Comparison of ENCODE assay signal across 8 cellular contexts in the genomic region with DNA sequence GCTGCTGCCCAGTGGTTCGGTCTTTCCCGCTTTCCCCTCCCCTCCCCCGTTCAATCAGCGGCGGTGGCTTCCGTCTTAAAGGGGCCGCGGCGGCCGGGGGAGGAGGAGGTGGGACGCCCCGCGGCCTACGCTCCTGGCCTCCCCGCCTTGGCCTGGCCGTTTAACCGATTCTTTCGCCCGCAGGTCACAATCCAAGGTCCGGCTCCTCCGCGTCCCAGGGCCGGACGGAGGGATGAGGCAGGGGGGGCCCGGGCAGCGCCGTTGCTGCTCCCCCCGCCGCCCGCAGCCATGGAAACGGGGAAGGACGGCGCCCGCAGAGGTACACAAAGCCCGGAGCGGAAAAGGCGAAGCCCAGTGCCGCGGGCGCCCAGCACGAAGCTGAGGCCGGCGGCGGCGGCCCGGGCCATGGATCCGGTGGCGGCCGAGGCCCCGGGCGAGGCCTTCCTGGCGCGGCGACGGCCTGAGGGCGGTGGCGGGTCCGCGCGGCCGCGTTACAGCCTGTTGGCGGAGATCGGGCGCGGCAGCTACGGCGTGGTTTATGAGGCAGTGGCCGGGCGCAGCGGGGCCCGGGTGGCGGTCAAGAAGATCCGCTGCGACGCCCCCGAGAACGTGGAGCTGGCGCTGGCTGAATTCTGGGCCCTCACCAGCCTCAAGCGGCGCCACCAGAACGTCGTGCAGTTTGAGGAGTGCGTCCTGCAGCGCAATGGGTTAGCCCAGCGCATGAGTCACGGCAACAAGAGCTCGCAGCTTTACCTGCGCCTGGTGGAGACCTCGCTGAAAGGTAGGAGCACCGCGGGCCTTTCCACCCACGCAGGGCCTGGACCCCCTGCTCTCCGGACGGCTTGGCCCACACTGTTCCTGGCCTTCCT. TPM values are rescaled to one million over a fixed set of nuclear protein-coding genes. Genes with fewer than 3 reads are reported as not detected.
DNase-seq lines count a peak whose midpoint lies in the region; ATAC-seq and TF ChIP-seq lines count a peak whose summit lies in the region.

No MANE protein-coding gene starts in this region.

- no peak for TF ChIP-seq CTCF in CD4-positive, alpha-beta T cell (IDR thresholded peaks at IDR 0.05)
- TF ChIP-seq CTCF in mesothelial cell of epicardium (IDR thresholded peaks at IDR 0.05; ENCODE audit: unreplicated experiment), result no peak

- H3K27me3 ChIP-seq in CD4-positive, alpha-beta T cell (ENCODE audit: control insufficient read depth, insufficient read depth, low read length), result no peaks in the 10 kb centered on the region
- H3K27me3 ChIP-seq in endocrine pancreas (ENCODE audit: control insufficient read depth, insufficient read depth, low read length), result no peaks in the 10 kb centered on the region

- POLR2A ChIA-PET in CD4-positive, alpha-beta T cell (lab: Charles Lee), result interaction anchor here (0.8 to 2.4 kb wide), 14 partner anchors 9 to 1270 kb away, joined by 3 to 19 read pairs (median 4); a partner anchor contains a TSS

- no peaks in the 10 kb centered on the region for H3K36me3 ChIP-seq in endocrine pancreas (ENCODE audit: control insufficient read depth, insufficient read depth, low read length)

- H3K36me3 Mint-ChIP-seq in CD4-positive, alpha-beta T cell (ENCODE audit: low read depth), result peaks cover 53% of the 10 kb centered on the region
- H3K36me3 Mint-ChIP-seq in activated CD8-positive, alpha-beta memory T cell treated with anti-CD3 and anti-CD28 coated beads, Interleukin-2, amount 10 ng/mL, durations not matched to agents 7 days and 5 days, result peaks cover 15% of the 10 kb centered on the region
- H3K36me3 Mint-ChIP-seq in mesothelial cell of epicardium, result peaks cover 6% of the 10 kb centered on the region

- no peaks in the 10 kb centered on the region for H3K9me3 ChIP-seq in CD4-positive, alpha-beta T cell (ENCODE audit: control insufficient read depth, low read length)
- no peaks in the 10 kb centered on the region for H3K9me3 ChIP-seq in endocrine pancreas (ENCODE audit: control insufficient read depth, low read length)

- peaks cover 3% of the 10 kb centered on the region for H3K4me1 ChIP-seq in endocrine pancreas (ENCODE audit: control insufficient read depth, insufficient read depth, low read length)

- H3K4me3 ChIP-seq in endocrine pancreas (ENCODE audit: control insufficient read depth, insufficient read depth, low read length), result peak overlapping the region; percentile 77

- H3K9me3 Mint-ChIP-seq in CD4-positive, alpha-beta T cell, result no peaks in the 10 kb centered on the region
- no peaks in the 10 kb centered on the region for H3K9me3 Mint-ChIP-seq in activated CD8-positive, alpha-beta memory T cell treated with anti-CD3 and anti-CD28 coated beads, Interleukin-2, amount 10 ng/mL, durations not matched to agents 7 days and 5 days (ENCODE audit: low read depth)
- H3K9me3 Mint-ChIP-seq in mesothelial cell of epicardium, result no peaks in the 10 kb centered on the region

- intact Hi-C loops in CD4-positive, alpha-beta T cell (cut with DNase I, micrococcal nuclease), result loop anchor here (2.0 to 10.0 kb wide), 12 partner anchors 20 to 1696 kb away; a partner anchor contains a TSS

- H3K9ac ChIP-seq in endocrine pancreas (ENCODE audit: control insufficient read depth, insufficient read depth, low read length), result peak overlapping the region; percentile 92

- peak; percentile 75 to 85 (median 80) for DNase-seq in CD4-positive, alpha-beta T cell
- peak; percentile 80 for DNase-seq in NCI-H82 treated with DMSO at 0.1 percent for 48 hours (lab: John Stamatoyannopoulos, UW; ENCODE audit: unreplicated experiment)
- peak; percentile 90 for DNase-seq in activated CD8-positive, alpha-beta memory T cell treated with anti-CD3 and anti-CD28 coated beads, Interleukin-2, amount 10 ng/mL, durations not matched to agents 7 days and 5 days
- DNase-seq in mesothelial cell of epicardium (ENCODE audit: low spot score in 2 of 2, unreplicated experiment in 2 of 2), result peak; percentile 77 to 86
- DNase-seq in stimulated activated CD8-positive, alpha-beta memory T cell treated with anti-CD3 and anti-CD28 coated beads, Interleukin-15, amount 100 ng/mL, for 4 hours (ENCODE audit: low read depth in 2 of 2), result peak; percentile 72 to 74

- H3K4me1 Mint-ChIP-seq in CD4-positive, alpha-beta T cell (ENCODE audit: low read depth), result peaks cover 56% of the 10 kb centered on the region
- H3K4me1 Mint-ChIP-seq in activated CD8-positive, alpha-beta memory T cell treated with anti-CD3 and anti-CD28 coated beads, Interleukin-2, amount 10 ng/mL, durations not matched to agents 7 days and 5 days, result peaks cover 39% of the 10 kb centered on the region
- H3K4me1 Mint-ChIP-seq in mesothelial cell of epicardium, result peaks cover 38% of the 10 kb centered on the region

- H3K27ac Mint-ChIP-seq in CD4-positive, alpha-beta T cell, result peak overlapping the region; percentile 100
- peak overlapping the region; percentile 100 for H3K27ac Mint-ChIP-seq in activated CD8-positive, alpha-beta memory T cell treated with anti-CD3 and anti-CD28 coated beads, Interleukin-2, amount 10 ng/mL, durations not matched to agents 7 days and 5 days
- peak overlapping the region; percentile 100 for H3K27ac Mint-ChIP-seq in mesothelial cell of epicardium

- peaks cover 4% of the 10 kb centered on the region for H3K27me3 Mint-ChIP-seq in CD4-positive, alpha-beta T cell
- no peaks in the 10 kb centered on the region for H3K27me3 Mint-ChIP-seq in activated CD8-positive, alpha-beta memory T cell treated with anti-CD3 and anti-CD28 coated beads, Interleukin-2, amount 10 ng/mL, durations not matched to agents 7 days and 5 days
- H3K27me3 Mint-ChIP-seq in mesothelial cell of epicardium (ENCODE audit: low read depth), result no peaks in the 10 kb centered on the region

- peak; percentile 69 for ATAC-seq in CD4-positive, alpha-beta T cell (ENCODE audit: poor library complexity)
- ATAC-seq in GM19395 (IDR thresholded peaks at IDR 0.05; ENCODE audit: unreplicated experiment) (peak; percentile 68), HG03521 (IDR thresholded peaks at IDR 0.05; ENCODE audit: unreplicated experiment) (peak; percentile 52)
- peak; percentile 66 for ATAC-seq in activated CD8-positive, alpha-beta memory T cell treated with anti-CD3 and anti-CD28 coated beads, Interleukin-2, amount 10 ng/mL, durations not matched to agents 7 days and 5 days

- peak overlapping the region; percentile 99 for H3K27ac ChIP-seq in CD4-positive, alpha-beta T cell (ENCODE audit: low read depth, low read length)

- CTCF ChIA-PET in CD4-positive, alpha-beta T cell (lab: Charles Lee), result interaction anchor here (1.0 to 1.7 kb wide), 6 partner anchors 9 to 636 kb away, joined by 3 to 7 read pairs (median 4); a partner anchor contains a TSS
- CTCF ChIA-PET in activated CD8-positive, alpha-beta memory T cell treated with anti-CD3 and anti-CD28 coated beads, Interleukin-2, amount 10 ng/mL, durations not matched to agents 7 days and 5 days (lab: Charles Lee), result interaction anchor here (0.8 to 3.5 kb wide), 7 partner anchors 9 to 419 kb away, joined by 3 to 20 read pairs (median 5); no protein-coding TSS in a partner anchor

- H3K4me3 Mint-ChIP-seq in CD4-positive, alpha-beta T cell, result peak overlapping the region; percentile 99
- peak overlapping the region; percentile 82 for H3K4me3 Mint-ChIP-seq in activated CD8-positive, alpha-beta memory T cell treated with anti-CD3 and anti-CD28 coated beads, Interleukin-2, amount 10 ng/mL, durations not matched to agents 7 days and 5 days
- H3K4me3 Mint-ChIP-seq in mesothelial cell of epicardium, result peak overlapping the region; percentile 93

RNA-seq across cellular contexts. Expression of a gene that starts 1.2 kb away (rescaled TPM):
- 10 to 100 TPM; 18.9 to 19.6 TPM for total RNA-seq in CD4-positive, alpha-beta T cell
- 10 to 100 TPM; 17.5 to 18.2 TPM for total RNA-seq in activated CD8-positive, alpha-beta memory T cell treated with anti-CD3 and anti-CD28 coated beads, Interleukin-2, amount 10 ng/mL, durations not matched to agents 7 days and 5 days
- total RNA-seq in mesothelial cell of epicardium, result 31.0 to 31.9 TPM (median 31.6 TPM) in 3 replicates

Comparison
In these comparisons a context has a peak if more than half of its experiments do, and no peak if none do; other contexts are left out.
1. Peak in every context shown above with its lines: DNase-seq, ATAC-seq, H3K4me3 ChIP-seq and H3K27ac ChIP-seq.